1 cellular context compared by ENCODE assay signal in the genomic region with DNA sequence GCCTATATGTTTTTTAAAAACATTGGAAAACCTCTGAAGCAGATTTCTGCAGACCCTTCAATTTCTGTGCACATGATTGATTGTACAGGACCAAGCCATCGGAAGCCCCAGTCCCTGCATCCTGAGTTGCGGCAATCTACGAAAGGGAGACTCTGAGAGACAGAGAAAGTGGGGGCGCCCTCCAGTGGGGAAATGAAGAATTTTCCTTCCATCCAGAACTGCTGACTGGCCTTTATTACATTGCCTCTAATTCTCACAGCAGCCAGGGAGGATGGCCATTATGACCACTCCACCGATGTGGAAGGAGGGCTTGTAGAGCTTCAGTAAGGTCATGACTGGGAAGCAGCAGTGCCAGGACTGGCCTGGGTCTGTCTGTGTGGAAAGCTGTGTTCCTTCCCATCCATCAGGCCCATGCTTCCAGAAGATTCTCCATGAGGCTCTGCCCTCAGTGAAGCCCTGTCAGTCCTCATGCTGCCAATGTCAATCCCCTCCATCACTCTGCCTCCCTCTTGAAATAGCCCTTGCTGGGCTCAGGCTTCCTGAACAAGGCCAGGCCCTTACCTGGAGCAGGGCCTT.
TF ChIP-seq lines count a peak whose summit lies in the region.

No MANE protein-coding gene starts in this region.

TF ChIP-seq in IMR-90, 13 proteins besides CTCF, POLR2A, EP300 and RAD21 (continued from another document):
- peak; percentile 97 for TF ChIP-seq MAFK (IDR thresholded peaks at IDR 0.05; ENCODE audit: low read depth, low read length)
